8 cellular contexts compared by ENCODE assay signal in the genomic region with DNA sequence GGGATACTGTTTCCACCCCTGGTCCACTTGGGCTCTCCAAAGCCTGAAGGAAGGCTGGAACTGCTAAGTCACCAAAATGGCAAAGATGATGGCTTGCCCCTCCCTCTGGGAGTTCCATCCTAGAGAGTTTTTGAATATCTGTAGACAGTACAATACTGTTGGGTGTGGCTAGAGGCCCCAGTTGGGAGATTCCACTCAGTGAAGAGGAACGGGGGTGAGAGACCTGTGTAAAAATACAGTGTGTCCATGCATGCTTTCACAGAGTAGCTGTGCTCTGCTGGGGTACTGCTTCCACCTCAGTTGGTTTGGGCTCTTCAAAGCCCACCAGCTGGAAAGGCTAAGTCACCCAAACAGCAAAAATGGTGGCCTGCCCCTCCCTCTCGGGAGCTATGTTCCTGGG.
"Had no signal": no experiment of that assay in that cellular context is flagged by ENCODE, and none has a peak within 500 bp of the region (broad histone marks: within the 10 kb centered on the region; RNA-seq: fewer than 3 reads in every experiment).

No MANE protein-coding gene starts in this region.

- DNase-seq: GDM1, GF-D8 had no signal

- FAIRE-seq: G401.6, GM12878, GM12891, GM12892, GM18507, GM19239 had no signal

- ATAC-seq: GM12878 had no signal

- H3K4me3 ChIP-seq: GM12878 had no signal
